Comparison of ENCODE assay signal across 1 cellular context in the genomic region with DNA sequence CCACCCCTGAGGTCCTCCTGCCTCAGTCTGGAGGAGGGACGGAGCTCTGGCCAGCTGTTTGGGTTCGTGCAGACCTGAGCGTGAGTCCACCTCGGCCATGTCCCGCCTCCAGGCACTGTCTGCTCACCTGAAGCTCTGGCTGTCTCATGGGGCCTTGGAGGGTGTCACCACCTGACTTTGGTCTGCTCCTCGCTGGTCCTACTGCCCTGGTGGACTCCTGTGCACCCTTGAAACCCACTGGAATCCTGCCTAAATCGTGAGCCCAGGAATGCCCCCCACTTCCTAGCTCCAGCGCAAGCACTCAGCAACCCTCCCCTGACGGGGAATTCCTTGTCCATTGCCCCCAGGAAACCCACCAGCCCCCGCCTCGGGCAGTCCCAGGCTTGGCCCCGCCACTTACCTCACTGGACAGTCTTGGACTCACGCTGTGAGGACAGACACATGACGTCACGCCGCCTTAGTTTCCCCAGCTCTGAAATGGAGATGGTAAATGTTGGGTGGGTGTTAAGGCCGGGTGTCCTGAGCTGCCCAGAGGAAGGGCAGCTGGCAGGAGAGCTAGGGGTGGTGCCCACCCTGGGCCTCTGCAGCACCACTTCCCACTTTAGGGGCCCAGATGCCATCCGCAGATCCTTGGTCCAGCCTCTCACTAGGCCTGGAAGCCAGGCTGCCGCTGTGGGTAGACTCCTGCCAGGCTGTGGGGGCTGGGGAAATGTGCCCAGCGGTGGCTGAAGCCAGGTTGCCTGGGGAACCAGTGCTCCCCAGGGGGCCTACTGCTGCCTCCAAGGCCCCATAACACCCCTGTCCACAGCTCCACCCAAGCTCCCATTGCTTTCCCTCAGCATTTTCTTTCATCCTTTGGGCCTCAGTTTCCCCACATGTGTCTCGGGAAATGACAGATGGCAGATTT.
TF ChIP-seq lines count a peak whose summit lies in the region.

No MANE protein-coding gene starts in this region.

TF ChIP-seq in K562, 482 proteins besides CTCF, POLR2A, EP300 and RAD21 (continues in another document):
- TF ChIP-seq RFX7 (CRISPR knock-in tag; IDR thresholded peaks at IDR 0.05) (no peak), RNF219 (CRISPR knock-in tag; IDR thresholded peaks at IDR 0.05) (no peak), ZNF644 (tag; IDR thresholded peaks at IDR 0.05; ENCODE audit: low read depth) (no peak), ETV6 (IDR thresholded peaks at IDR 0.05; ENCODE audit: borderline replicate concordance in 1 of 2, low read depth in 2 of 2, low read length in 1 of 2) (no peak), ETV6 (CRISPR knock-in tag; IDR thresholded peaks at IDR 0.05; ENCODE audit: borderline replicate concordance) (no peak), DIDO1 (tag; IDR thresholded peaks at IDR 0.05; ENCODE audit: low read depth) (no peak), ETV1 (tag; conservative IDR thresholded peaks at IDR 0.05; ENCODE audit: low read depth) (no peak), MCM7 (IDR thresholded peaks at IDR 0.05) (no peak), ZNF507 (tag; conservative IDR thresholded peaks at IDR 0.05) (no peak), GTF2E2 (tag; IDR thresholded peaks at IDR 0.05) (no peak), CXXC5 (CRISPR knock-in tag; IDR thresholded peaks at IDR 0.05) (no peak), ZNF197 (CRISPR knock-in tag; IDR thresholded peaks at IDR 0.05; ENCODE audit: low read depth) (no peak), PHB (CRISPR knock-in tag; IDR thresholded peaks at IDR 0.05) (0 out of 2 replicates have a peak, but pooled peaks have one; percentile 66), ZC3H8 (IDR thresholded peaks at IDR 0.05) (no peak), PCBP2 (IDR thresholded peaks at IDR 0.05; ENCODE audit: low read depth, low read length, poor library complexity, severe bottlenecking) (no peak), CHD4 (IDR thresholded peaks at IDR 0.05; ENCODE audit: insufficient read depth, insufficient replicate concordance, low read depth, low read length, poor library complexity, severe bottlenecking) (peak; percentile 59), BRCA1 (IDR thresholded peaks at IDR 0.05) (no peak), BRCA1 (CRISPR knock-in tag; IDR thresholded peaks at IDR 0.05) (no peak), ZZZ3 (IDR thresholded peaks at IDR 0.05) (no peak), ZNF511 (CRISPR knock-in tag; IDR thresholded peaks at IDR 0.05) (no peak), TRIM24 (IDR thresholded peaks at IDR 0.05) (no peak), NFXL1 (CRISPR knock-in tag; IDR thresholded peaks at IDR 0.05) (no peak), ZBED1 (IDR thresholded peaks at IDR 0.05) (no peak), MAZ (CRISPR knock-in tag; conservative IDR thresholded peaks at IDR 0.05 in 1 of 2, IDR thresholded peaks at IDR 0.05 in 1 of 2) (no peak), ZBTB8A (IDR thresholded peaks at IDR 0.05; ENCODE audit: partially characterized antibody) (no peak), PML (IDR thresholded peaks at IDR 0.05; ENCODE audit: low read length) (no peak), NFIX (CRISPR knock-in tag; IDR thresholded peaks at IDR 0.05; ENCODE audit: low read depth) (no peak), CREB3L1 (IDR thresholded peaks at IDR 0.05; ENCODE audit: borderline replicate concordance, low read depth) (no peak)
- TF ChIP-seq, protein P1, sequence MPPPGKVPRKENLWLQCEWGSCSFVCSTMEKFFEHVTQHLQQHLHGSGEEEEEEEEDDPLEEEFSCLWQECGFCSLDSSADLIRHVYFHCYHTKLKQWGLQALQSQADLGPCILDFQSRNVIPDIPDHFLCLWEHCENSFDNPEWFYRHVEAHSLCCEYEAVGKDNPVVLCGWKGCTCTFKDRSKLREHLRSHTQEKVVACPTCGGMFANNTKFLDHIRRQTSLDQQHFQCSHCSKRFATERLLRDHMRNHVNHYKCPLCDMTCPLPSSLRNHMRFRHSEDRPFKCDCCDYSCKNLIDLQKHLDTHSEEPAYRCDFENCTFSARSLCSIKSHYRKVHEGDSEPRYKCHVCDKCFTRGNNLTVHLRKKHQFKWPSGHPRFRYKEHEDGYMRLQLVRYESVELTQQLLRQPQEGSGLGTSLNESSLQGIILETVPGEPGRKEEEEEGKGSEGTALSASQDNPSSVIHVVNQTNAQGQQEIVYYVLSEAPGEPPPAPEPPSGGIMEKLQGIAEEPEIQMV (tag; conservative IDR thresholded peaks at IDR 0.05; ENCODE audit: low read depth): no peak
- TF ChIP-seq, protein P2, sequence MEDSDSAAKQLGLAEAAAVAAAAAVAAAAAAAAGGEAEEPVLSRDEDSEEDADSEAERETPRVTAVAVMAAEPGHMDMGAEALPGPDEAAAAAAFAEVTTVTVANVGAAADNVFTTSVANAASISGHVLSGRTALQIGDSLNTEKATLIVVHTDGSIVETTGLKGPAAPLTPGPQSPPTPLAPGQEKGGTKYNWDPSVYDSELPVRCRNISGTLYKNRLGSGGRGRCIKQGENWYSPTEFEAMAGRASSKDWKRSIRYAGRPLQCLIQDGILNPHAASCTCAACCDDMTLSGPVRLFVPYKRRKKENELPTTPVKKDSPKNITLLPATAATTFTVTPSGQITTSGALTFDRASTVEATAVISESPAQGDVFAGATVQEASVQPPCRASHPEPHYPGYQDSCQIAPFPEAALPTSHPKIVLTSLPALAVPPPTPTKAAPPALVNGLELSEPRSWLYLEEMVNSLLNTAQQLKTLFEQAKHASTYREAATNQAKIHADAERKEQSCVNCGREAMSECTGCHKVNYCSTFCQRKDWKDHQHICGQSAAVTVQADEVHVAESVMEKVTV (CRISPR knock-in tag; IDR thresholded peaks at IDR 0.05): no peak
- TF ChIP-seq, protein P3, sequence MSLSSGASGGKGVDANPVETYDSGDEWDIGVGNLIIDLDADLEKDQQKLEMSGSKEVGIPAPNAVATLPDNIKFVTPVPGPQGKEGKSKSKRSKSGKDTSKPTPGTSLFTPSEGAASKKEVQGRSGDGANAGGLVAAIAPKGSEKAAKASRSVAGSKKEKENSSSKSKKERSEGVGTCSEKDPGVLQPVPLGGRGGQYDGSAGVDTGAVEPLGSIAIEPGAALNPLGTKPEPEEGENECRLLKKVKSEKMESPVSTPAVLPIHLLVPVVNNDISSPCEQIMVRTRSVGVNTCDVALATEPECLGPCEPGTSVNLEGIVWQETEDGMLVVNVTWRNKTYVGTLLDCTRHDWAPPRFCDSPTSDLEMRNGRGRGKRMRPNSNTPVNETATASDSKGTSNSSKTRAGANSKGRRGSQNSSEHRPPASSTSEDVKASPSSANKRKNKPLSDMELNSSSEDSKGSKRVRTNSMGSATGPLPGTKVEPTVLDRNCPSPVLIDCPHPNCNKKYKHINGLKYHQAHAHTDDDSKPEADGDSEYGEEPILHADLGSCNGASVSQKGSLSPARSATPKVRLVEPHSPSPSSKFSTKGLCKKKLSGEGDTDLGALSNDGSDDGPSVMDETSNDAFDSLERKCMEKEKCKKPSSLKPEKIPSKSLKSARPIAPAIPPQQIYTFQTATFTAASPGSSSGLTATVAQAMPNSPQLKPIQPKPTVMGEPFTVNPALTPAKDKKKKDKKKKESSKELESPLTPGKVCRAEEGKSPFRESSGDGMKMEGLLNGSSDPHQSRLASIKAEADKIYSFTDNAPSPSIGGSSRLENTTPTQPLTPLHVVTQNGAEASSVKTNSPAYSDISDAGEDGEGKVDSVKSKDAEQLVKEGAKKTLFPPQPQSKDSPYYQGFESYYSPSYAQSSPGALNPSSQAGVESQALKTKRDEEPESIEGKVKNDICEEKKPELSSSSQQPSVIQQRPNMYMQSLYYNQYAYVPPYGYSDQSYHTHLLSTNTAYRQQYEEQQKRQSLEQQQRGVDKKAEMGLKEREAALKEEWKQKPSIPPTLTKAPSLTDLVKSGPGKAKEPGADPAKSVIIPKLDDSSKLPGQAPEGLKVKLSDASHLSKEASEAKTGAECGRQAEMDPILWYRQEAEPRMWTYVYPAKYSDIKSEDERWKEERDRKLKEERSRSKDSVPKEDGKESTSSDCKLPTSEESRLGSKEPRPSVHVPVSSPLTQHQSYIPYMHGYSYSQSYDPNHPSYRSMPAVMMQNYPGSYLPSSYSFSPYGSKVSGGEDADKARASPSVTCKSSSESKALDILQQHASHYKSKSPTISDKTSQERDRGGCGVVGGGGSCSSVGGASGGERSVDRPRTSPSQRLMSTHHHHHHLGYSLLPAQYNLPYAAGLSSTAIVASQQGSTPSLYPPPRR (CRISPR knock-in tag; IDR thresholded peaks at IDR 0.05; ENCODE audit: borderline replicate concordance): no peak
- TF ChIP-seq, protein P4, sequence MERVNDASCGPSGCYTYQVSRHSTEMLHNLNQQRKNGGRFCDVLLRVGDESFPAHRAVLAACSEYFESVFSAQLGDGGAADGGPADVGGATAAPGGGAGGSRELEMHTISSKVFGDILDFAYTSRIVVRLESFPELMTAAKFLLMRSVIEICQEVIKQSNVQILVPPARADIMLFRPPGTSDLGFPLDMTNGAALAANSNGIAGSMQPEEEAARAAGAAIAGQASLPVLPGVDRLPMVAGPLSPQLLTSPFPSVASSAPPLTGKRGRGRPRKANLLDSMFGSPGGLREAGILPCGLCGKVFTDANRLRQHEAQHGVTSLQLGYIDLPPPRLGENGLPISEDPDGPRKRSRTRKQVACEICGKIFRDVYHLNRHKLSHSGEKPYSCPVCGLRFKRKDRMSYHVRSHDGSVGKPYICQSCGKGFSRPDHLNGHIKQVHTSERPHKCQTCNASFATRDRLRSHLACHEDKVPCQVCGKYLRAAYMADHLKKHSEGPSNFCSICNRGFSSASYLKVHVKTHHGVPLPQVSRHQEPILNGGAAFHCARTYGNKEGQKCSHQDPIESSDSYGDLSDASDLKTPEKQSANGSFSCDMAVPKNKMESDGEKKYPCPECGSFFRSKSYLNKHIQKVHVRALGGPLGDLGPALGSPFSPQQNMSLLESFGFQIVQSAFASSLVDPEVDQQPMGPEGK (CRISPR knock-in tag; IDR thresholded peaks at IDR 0.05; ENCODE audit: borderline replicate concordance): no peak
- TF ChIP-seq, protein P5, sequence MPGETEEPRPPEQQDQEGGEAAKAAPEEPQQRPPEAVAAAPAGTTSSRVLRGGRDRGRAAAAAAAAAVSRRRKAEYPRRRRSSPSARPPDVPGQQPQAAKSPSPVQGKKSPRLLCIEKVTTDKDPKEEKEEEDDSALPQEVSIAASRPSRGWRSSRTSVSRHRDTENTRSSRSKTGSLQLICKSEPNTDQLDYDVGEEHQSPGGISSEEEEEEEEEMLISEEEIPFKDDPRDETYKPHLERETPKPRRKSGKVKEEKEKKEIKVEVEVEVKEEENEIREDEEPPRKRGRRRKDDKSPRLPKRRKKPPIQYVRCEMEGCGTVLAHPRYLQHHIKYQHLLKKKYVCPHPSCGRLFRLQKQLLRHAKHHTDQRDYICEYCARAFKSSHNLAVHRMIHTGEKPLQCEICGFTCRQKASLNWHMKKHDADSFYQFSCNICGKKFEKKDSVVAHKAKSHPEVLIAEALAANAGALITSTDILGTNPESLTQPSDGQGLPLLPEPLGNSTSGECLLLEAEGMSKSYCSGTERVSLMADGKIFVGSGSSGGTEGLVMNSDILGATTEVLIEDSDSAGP (CRISPR knock-in tag; IDR thresholded peaks at IDR 0.05): no peak
